17 cellular contexts compared by ENCODE assay signal in genomic region chr6:106192824-106193223, GRCh38.
DNase-seq lines count a peak whose midpoint lies in the region; ATAC-seq, FAIRE-seq and TF ChIP-seq lines count a peak whose summit lies in the region.
"Had no signal": no experiment of that assay in that cellular context is flagged by ENCODE, and none has a peak within 500 bp of the region (broad histone marks: within the 10 kb centered on the region; RNA-seq: fewer than 3 reads in every experiment).

No MANE protein-coding gene starts in this region.

- H3K27ac Mint-ChIP-seq in HFFc6: peak overlapping the region; percentile 67
- H3K27ac Mint-ChIP-seq in CD14-positive monocyte: peak overlapping the region in 1 of 7 donors; percentile 38
- H3K27ac Mint-ChIP-seq: naive B cell; stimulated activated naive CD8-positive, alpha-beta T cell treated with anti-CD3 and anti-CD28 coated beads, Interleukin-15, Interleukin-2, amounts not matched to agents 100 ng/mL and 50 ng/mL, for 24 hours had no signal

- dilution Hi-C loops in keratinocyte (cut with MboI; ENCODE audit: extremely low pct_ligation_motif_present, low sequenced_read_pairs): no loop called here

- no peak overlapping the region for H2AFZ ChIP-seq in keratinocyte (ENCODE audit: control insufficient read depth, low read length)

- TF ChIP-seq CTCF in BJ (IDR thresholded peaks at IDR 0.05; ENCODE audit: insufficient read depth, low read depth, low read length) (no peak), HFFc6 (IDR thresholded peaks at IDR 0.05) (no peak), keratinocyte (optimal IDR thresholded peaks at IDR 0.05 in 1 of 3, IDR thresholded peaks at IDR 0.05 in 1 of 3, conservative IDR thresholded peaks at IDR 0.05 in 1 of 3; ENCODE audit: extremely low read depth in 1 of 3, insufficient read depth in 2 of 3, low read length in 3 of 3) (no peak), CD14-positive monocyte (IDR thresholded peaks at IDR 0.05) (no peak)

- H4K20me1 ChIP-seq in keratinocyte (ENCODE audit: control insufficient read depth, extremely low read depth, insufficient read depth, low read length): no peaks in the 10 kb centered on the region
- H4K20me1 ChIP-seq: BLaER1 had no signal

- peaks cover 29% of the 10 kb centered on the region for H3K36me3 Mint-ChIP-seq in HFFc6 (ENCODE audit: low read depth)
- H3K36me3 Mint-ChIP-seq in CD14-positive monocyte: peaks cover 20 to 37% of the 10 kb centered on the region in 2 donors
- H3K36me3 Mint-ChIP-seq: naive B cell had no signal

- peak overlapping the region; percentile 19 for H3K27ac ChIP-seq in keratinocyte (ENCODE audit: control insufficient read depth, insufficient read depth, low read length)
- H3K27ac ChIP-seq: BLaER1, colonic mucosa had no signal

- POLR2A ChIA-PET in BJ (lab: Charles Lee): no interaction called here

- no peaks in the 10 kb centered on the region for H3K27me3 ChIP-seq in BJ (ENCODE audit: control insufficient read depth, insufficient read depth, low read length)
- no peaks in the 10 kb centered on the region for H3K27me3 ChIP-seq in adipocyte (replicated peaks; ENCODE audit: control insufficient read depth, insufficient read depth, low read length)
- H3K27me3 ChIP-seq in keratinocyte (ENCODE audit: control insufficient read depth, extremely low read depth, insufficient read depth, low read length): no peaks in the 10 kb centered on the region
- H3K27me3 ChIP-seq: BLaER1, colonic mucosa had no signal

- ATAC-seq in HG03342 (IDR thresholded peaks at IDR 0.05; ENCODE audit: unreplicated experiment): no peak

- intact Hi-C loops in CD14-positive monocyte (cut with micrococcal nuclease): no loop called here

- H3K4me2 ChIP-seq in keratinocyte (ENCODE audit: control insufficient read depth, extremely low read depth, insufficient read depth, low read depth, low read length): peak overlapping the region; percentile 38
- H3K4me2 ChIP-seq: BLaER1 had no signal

- H3K4me3 Mint-ChIP-seq in HFFc6: peak overlapping the region; percentile 67
- no peak overlapping the region for H3K4me3 Mint-ChIP-seq in CD14-positive monocyte
- H3K4me3 Mint-ChIP-seq: stimulated activated naive CD8-positive, alpha-beta T cell treated with anti-CD3 and anti-CD28 coated beads, Interleukin-15, Interleukin-2, amounts not matched to agents 100 ng/mL and 50 ng/mL, for 24 hours had no signal

- no peaks in the 10 kb centered on the region for H3K9me1 ChIP-seq in keratinocyte (ENCODE audit: control insufficient read depth, extremely low read depth, insufficient read depth, low read length)

- H3K79me2 ChIP-seq in keratinocyte (ENCODE audit: control insufficient read depth, insufficient read depth, low read length): no peaks in the 10 kb centered on the region

- no peaks in the 10 kb centered on the region for H3K9me3 ChIP-seq in adipocyte (ENCODE audit: control insufficient read depth, low read length)
- H3K9me3 ChIP-seq in keratinocyte (ENCODE audit: control insufficient read depth, low read depth, low read length): no peaks in the 10 kb centered on the region
- H3K9me3 ChIP-seq: BLaER1, colonic mucosa had no signal

- H3K27me3 Mint-ChIP-seq in HFFc6 (ENCODE audit: insufficient read depth) (no peaks in the 10 kb centered on the region; the same call in 1 of the 2 replicates), CD14-positive monocyte (ENCODE audit: low read depth in 3 of 3) (no peaks in the 10 kb centered on the region)
- H3K27me3 Mint-ChIP-seq: naive B cell; stimulated activated naive CD8-positive, alpha-beta T cell treated with anti-CD3 and anti-CD28 coated beads, Interleukin-15, Interleukin-2, amounts not matched to agents 100 ng/mL and 50 ng/mL, for 24 hours had no signal

- H3K9me3 Mint-ChIP-seq in HFFc6: no peaks in the 10 kb centered on the region
- peaks cover 0 to 2% (median 0%) of the 10 kb centered on the region in 7 donors for H3K9me3 Mint-ChIP-seq in CD14-positive monocyte
- H3K9me3 Mint-ChIP-seq: naive B cell; stimulated activated naive CD8-positive, alpha-beta T cell treated with anti-CD3 and anti-CD28 coated beads, Interleukin-15, Interleukin-2, amounts not matched to agents 100 ng/mL and 50 ng/mL, for 24 hours had no signal

- H3K9ac ChIP-seq in adipocyte (ENCODE audit: low read length) (no peak overlapping the region), keratinocyte (ENCODE audit: control insufficient read depth, extremely low read depth, insufficient read depth, low read length) (no peak overlapping the region)
- H3K9ac ChIP-seq: BLaER1 had no signal

- H3K4me1 Mint-ChIP-seq in HFFc6 (ENCODE audit: low read depth) (peaks cover 79% of the 10 kb centered on the region), CD14-positive monocyte (peaks cover 18% of the 10 kb centered on the region)

- no peak overlapping the region for H3K4me3 ChIP-seq in BJ (ENCODE audit: low read depth, low read length)
- H3K4me3 ChIP-seq in adipocyte (ENCODE audit: low read length): no peak overlapping the region
- no peak overlapping the region for H3K4me3 ChIP-seq in keratinocyte (ENCODE audit: control insufficient read depth in 2 of 3, extremely low read depth in 1 of 3, insufficient read depth in 2 of 3, low read depth in 1 of 3, low read length in 3 of 3)
- H3K4me3 ChIP-seq: BLaER1, colonic mucosa had no signal

- H3K4me1 ChIP-seq in adipocyte (ENCODE audit: control insufficient read depth, insufficient read depth, low read length) (peaks cover 12% of the 10 kb centered on the region), keratinocyte (ENCODE audit: control insufficient read depth, extremely low read depth, insufficient read depth, low read length) (peaks cover 27% of the 10 kb centered on the region)
- H3K4me1 ChIP-seq: BLaER1, colonic mucosa had no signal

- FAIRE-seq in keratinocyte (lab: Jason Lieb, UNC): peak; percentile 77

- no peaks in the 10 kb centered on the region for H3K36me3 ChIP-seq in BJ (ENCODE audit: control insufficient read depth, insufficient read depth, low read length)
- H3K36me3 ChIP-seq in adipocyte (ENCODE audit: control insufficient read depth, insufficient read depth, low read length, severe bottlenecking): peaks cover 8% of the 10 kb centered on the region
- no peaks in the 10 kb centered on the region for H3K36me3 ChIP-seq in keratinocyte (ENCODE audit: control insufficient read depth in 2 of 2, extremely low read depth in 1 of 2, insufficient read depth in 2 of 2, low read length in 2 of 2)
- H3K36me3 ChIP-seq: colonic mucosa had no signal

- DNase-seq in BJ (ENCODE audit: low read depth): peak; percentile 37
- peak; percentile 63 for DNase-seq in HFFc6
- peak; percentile 36 for DNase-seq in adipocyte (ENCODE audit: low read depth)
- DNase-seq in keratinocyte (ENCODE audit: low read depth, low spot score): no peak
- no peak for DNase-seq in activated effector memory CD4-positive, alpha-beta T cell treated with anti-CD3 and anti-CD28 coated beads, Interleukin-2, amount 50 U/mL, for 16 hours
- DNase-seq in NCI-H2227 (lab: John Stamatoyannopoulos, UW; ENCODE audit: unreplicated experiment): no peak
- DNase-seq in CD14-positive monocyte (ENCODE audit: low spot score): no peak
- DNase-seq: colonic mucosa, foreskin melanocyte, GF-D8, Karpas-422, kidney, naive B cell, T-helper 1 cell had no signal

- CTCF ChIA-PET in BJ (lab: Yijun Ruan, JAX): no interaction called here

Comparison
In these comparisons a context has a peak if more than half of its experiments do, and no peak if none do; other contexts are left out.
1. DNase-seq: peak in BJ (single experiment), HFFc6 (single experiment) and adipocyte (single experiment); none in keratinocyte (single experiment), activated effector memory CD4-positive, alpha-beta T cell treated with anti-CD3 and anti-CD28 coated beads, Interleukin-2, amount 50 U/mL, for 16 hours (single experiment), NCI-H2227 (single experiment) and CD14-positive monocyte (single experiment).